In the genomic region with DNA sequence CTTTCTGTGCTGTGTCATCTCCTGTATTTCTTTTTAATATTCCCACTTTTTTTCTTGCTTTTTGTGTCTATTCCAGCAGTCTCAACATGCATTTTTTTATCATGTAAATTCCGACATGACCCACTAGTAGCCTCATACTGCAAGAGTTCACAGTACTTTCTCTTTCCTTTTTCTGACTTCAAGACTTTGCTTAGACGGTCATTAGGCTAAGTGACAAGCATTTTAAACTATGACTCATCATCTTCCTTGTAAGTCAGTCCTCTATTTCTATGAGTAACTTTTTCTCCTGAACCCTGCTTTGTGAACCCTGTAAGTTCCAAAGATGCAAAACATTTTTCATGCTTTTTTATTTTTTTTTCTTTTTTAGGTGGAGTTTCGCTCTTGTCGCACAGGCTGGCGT, we compare ENCODE assay signal across 10 cellular contexts.
DNase-seq lines count a peak whose midpoint lies in the region; ATAC-seq and TF ChIP-seq lines count a peak whose summit lies in the region.
"Had no signal": no experiment of that assay in that cellular context is flagged by ENCODE, and none has a peak within 500 bp of the region (broad histone marks: within the 10 kb centered on the region; RNA-seq: fewer than 3 reads in every experiment).

No MANE protein-coding gene starts in this region.

- H3K4me3 Mint-ChIP-seq in GM23338 = no peak overlapping the region

- peaks cover 3% of the 10 kb centered on the region; the same call in 2 of the 3 replicates for H3K4me1 Mint-ChIP-seq in GM23338

- no peaks in the 10 kb centered on the region for H3K27me3 Mint-ChIP-seq in GM23338 (ENCODE audit: insufficient read depth, low read depth, poor library complexity)

- no peak overlapping the region for H3K27ac ChIP-seq in GM23338 (ENCODE audit: low read depth)
- no peak overlapping the region for H3K27ac ChIP-seq in hepatocyte
- H3K27ac ChIP-seq: gastroesophageal sphincter had no signal

- POLR2A ChIA-PET in GM10248 (lab: Yijun Ruan, JAX) = no interaction called here

- H2AFZ ChIP-seq in GM23338 = no peak overlapping the region; the same call in 1 of the 2 replicates
- no peak overlapping the region for H2AFZ ChIP-seq in hepatocyte

- H3K27me3 ChIP-seq in GM23338 (ENCODE audit: insufficient read depth) (no peaks in the 10 kb centered on the region), hepatocyte (no peaks in the 10 kb centered on the region)
- H3K27me3 ChIP-seq: gastroesophageal sphincter had no signal

- peaks cover 2% of the 10 kb centered on the region; the same call in 1 of the 2 replicates for H3K9me2 ChIP-seq in GM23338 (ENCODE audit: insufficient read depth)
- no peaks in the 10 kb centered on the region for H3K9me2 ChIP-seq in hepatocyte (replicated peaks; ENCODE audit: insufficient read depth)

- WGBS in hepatocyte (ENCODE audit: low lambda C conversion rate, missing lambda C conversion rate) = 80% methylated on average over 5 of the region's 5 CpGs

- CTCF ChIA-PET in GM10248 (lab: Yijun Ruan, JAX) = no interaction called here

- H4K20me1 ChIP-seq in GM23338 (replicated peaks; ENCODE audit: insufficient read depth) (no peaks in the 10 kb centered on the region), hepatocyte (ENCODE audit: insufficient read depth, poor library complexity, severe bottlenecking) (no peaks in the 10 kb centered on the region)

- H3K79me2 ChIP-seq in GM23338 (replicated peaks; ENCODE audit: insufficient read depth) (no peaks in the 10 kb centered on the region), hepatocyte (no peaks in the 10 kb centered on the region)

- no peaks in the 10 kb centered on the region; the same call in 2 of the 3 replicates for H3K36me3 Mint-ChIP-seq in GM23338 (ENCODE audit: low read depth)

- no peak for TF ChIP-seq CTCF in GM10248 (IDR thresholded peaks at IDR 0.05; ENCODE audit: control extremely low read depth, extremely low read depth, low read depth, missing control alignments)
- no peak for TF ChIP-seq CTCF in GM23338 (conservative IDR thresholded peaks at IDR 0.05; ENCODE audit: low read depth in 2 of 2)
- no peak for TF ChIP-seq CTCF in hepatocyte (IDR thresholded peaks at IDR 0.05; ENCODE audit: poor library complexity)

- peak overlapping the region; percentile 21; the same call in 1 of the 2 replicates for H3K27ac Mint-ChIP-seq in GM23338

- H3K4me2 ChIP-seq in GM23338 (no peak overlapping the region), hepatocyte (no peak overlapping the region)

- intact Hi-C loops in posterior cingulate gyrus (cut with DNase I) = no loop called here

- H3K36me3 ChIP-seq in GM23338 (ENCODE audit: insufficient read depth) (no peaks in the 10 kb centered on the region), hepatocyte (replicated peaks; ENCODE audit: insufficient read depth, low read depth) (no peaks in the 10 kb centered on the region)
- H3K36me3 ChIP-seq: gastroesophageal sphincter had no signal

- H3K4me3 ChIP-seq in GM23338 (no peak overlapping the region), hepatocyte (no peak overlapping the region)
- H3K4me3 ChIP-seq: gastroesophageal sphincter had no signal

- no peaks in the 10 kb centered on the region for H3K9me3 ChIP-seq in hepatocyte (ENCODE audit: low read depth)
- H3K9me3 ChIP-seq: gastroesophageal sphincter had no signal

- no peak for ATAC-seq in GM23338
- ATAC-seq: gastroesophageal sphincter had no signal

- no peaks in the 10 kb centered on the region for H3F3A ChIP-seq in GM23338 (replicated peaks; ENCODE audit: low read depth)

- peak; percentile 17 for DNase-seq in GM10248 (ENCODE audit: extremely low spot score)
- no peak for DNase-seq in GM23338 (ENCODE audit: low spot score)
- peak; percentile 89 for DNase-seq in MV-4-11 (lab: John Stamatoyannopoulos, UW)
- DNase-seq in hepatocyte (ENCODE audit: low spot score) = peak; percentile 19
- DNase-seq in posterior cingulate gyrus = no peak
- no peak for DNase-seq in NCI-H2081 (lab: John Stamatoyannopoulos, UW)
- no peak for DNase-seq in activated T-cell treated with anti-CD3 and anti-CD28 coated beads, Interleukin-2, amount 50 U/mL, for 48 hours
- no peak for DNase-seq in activated CD8-positive, alpha-beta memory T cell treated with anti-CD3 and anti-CD28 coated beads, Interleukin-2, amount 50 U/mL, for 4 hours
- DNase-seq: stimulated activated CD4-positive, alpha-beta T cell treated with anti-CD3 and anti-CD28 coated beads, Interleukin-4, amount 100 ng/mL, for 4 hours had no signal

- no peaks in the 10 kb centered on the region for H3K4me1 ChIP-seq in GM23338 (ENCODE audit: insufficient read depth)
- H3K4me1 ChIP-seq in hepatocyte (ENCODE audit: insufficient read depth) = no peaks in the 10 kb centered on the region
- H3K4me1 ChIP-seq: gastroesophageal sphincter had no signal

- no peaks in the 10 kb centered on the region for H3K9me3 Mint-ChIP-seq in GM23338

TF ChIP-seq in GM23338, 12 proteins besides CTCF, POLR2A, EP300 and RAD21:
- TF ChIP-seq JUNB (IDR thresholded peaks at IDR 0.05; ENCODE audit: unreplicated experiment) (no peak), EZH2 (IDR thresholded peaks at IDR 0.05; ENCODE audit: low read depth, unreplicated experiment) (no peak), CREB1 (CRISPR knock-in tag; IDR thresholded peaks at IDR 0.05; ENCODE audit: low read depth) (no peak)
- TF ChIP-seq, protein P1, sequence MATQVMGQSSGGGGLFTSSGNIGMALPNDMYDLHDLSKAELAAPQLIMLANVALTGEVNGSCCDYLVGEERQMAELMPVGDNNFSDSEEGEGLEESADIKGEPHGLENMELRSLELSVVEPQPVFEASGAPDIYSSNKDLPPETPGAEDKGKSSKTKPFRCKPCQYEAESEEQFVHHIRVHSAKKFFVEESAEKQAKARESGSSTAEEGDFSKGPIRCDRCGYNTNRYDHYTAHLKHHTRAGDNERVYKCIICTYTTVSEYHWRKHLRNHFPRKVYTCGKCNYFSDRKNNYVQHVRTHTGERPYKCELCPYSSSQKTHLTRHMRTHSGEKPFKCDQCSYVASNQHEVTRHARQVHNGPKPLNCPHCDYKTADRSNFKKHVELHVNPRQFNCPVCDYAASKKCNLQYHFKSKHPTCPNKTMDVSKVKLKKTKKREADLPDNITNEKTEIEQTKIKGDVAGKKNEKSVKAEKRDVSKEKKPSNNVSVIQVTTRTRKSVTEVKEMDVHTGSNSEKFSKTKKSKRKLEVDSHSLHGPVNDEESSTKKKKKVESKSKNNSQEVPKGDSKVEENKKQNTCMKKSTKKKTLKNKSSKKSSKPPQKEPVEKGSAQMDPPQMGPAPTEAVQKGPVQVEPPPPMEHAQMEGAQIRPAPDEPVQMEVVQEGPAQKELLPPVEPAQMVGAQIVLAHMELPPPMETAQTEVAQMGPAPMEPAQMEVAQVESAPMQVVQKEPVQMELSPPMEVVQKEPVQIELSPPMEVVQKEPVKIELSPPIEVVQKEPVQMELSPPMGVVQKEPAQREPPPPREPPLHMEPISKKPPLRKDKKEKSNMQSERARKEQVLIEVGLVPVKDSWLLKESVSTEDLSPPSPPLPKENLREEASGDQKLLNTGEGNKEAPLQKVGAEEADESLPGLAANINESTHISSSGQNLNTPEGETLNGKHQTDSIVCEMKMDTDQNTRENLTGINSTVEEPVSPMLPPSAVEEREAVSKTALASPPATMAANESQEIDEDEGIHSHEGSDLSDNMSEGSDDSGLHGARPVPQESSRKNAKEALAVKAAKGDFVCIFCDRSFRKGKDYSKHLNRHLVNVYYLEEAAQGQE (IDR thresholded peaks at IDR 0.05; ENCODE audit: unreplicated experiment) = no peak
- TF ChIP-seq, protein P2, sequence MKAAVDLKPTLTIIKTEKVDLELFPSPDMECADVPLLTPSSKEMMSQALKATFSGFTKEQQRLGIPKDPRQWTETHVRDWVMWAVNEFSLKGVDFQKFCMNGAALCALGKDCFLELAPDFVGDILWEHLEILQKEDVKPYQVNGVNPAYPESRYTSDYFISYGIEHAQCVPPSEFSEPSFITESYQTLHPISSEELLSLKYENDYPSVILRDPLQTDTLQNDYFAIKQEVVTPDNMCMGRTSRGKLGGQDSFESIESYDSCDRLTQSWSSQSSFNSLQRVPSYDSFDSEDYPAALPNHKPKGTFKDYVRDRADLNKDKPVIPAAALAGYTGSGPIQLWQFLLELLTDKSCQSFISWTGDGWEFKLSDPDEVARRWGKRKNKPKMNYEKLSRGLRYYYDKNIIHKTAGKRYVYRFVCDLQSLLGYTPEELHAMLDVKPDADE (IDR thresholded peaks at IDR 0.05) = no peak

Comparison
In these comparisons a context has a peak if more than half of its experiments do, and no peak if none do; other contexts are left out.
1. DNase-seq: peak in GM10248 (single experiment), MV-4-11 (single experiment) and hepatocyte (single experiment); none in GM23338 (single experiment), posterior cingulate gyrus (0 of 10), NCI-H2081 (0 of 2), activated T-cell treated with anti-CD3 and anti-CD28 coated beads, Interleukin-2, amount 50 U/mL, for 48 hours (0 of 2) and activated CD8-positive, alpha-beta memory T cell treated with anti-CD3 and anti-CD28 coated beads, Interleukin-2, amount 50 U/mL, for 4 hours (single experiment).